Comparison of ENCODE assay signal across 13 cellular contexts in genomic region chr6:163491901-163492300, GRCh38.
"Had no signal": no experiment of that assay in that cellular context is flagged by ENCODE, and none has a peak within 500 bp of the region (broad histone marks: within the 10 kb centered on the region; RNA-seq: fewer than 3 reads in every experiment).

No MANE protein-coding gene starts in this region.

- ATAC-seq: activated CD8-positive, alpha-beta memory T cell treated with anti-CD3 and anti-CD28 coated beads, Interleukin-2, amount 10 ng/mL, durations not matched to agents 7 days and 5 days had no signal

- DNase-seq: activated CD4-positive, alpha-beta memory T cell treated with anti-CD3 and anti-CD28 coated beads, Interleukin-2, amount 10 ng/mL, durations not matched to agents 7 days and 5 days; activated CD4-positive, CD25-positive, alpha-beta regulatory T cell; activated CD8-positive, alpha-beta memory T cell treated with anti-CD3 and anti-CD28 coated beads, Interleukin-2, amount 10 ng/mL, durations not matched to agents 7 days and 5 days; kidney glomerular epithelial cell; natural killer cell; stimulated activated CD4-positive, alpha-beta T cell treated with anti-CD3 and anti-CD28 coated beads, Interleukin-15, amount 100 ng/mL, for 24 hours; stimulated activated CD4-positive, alpha-beta T cell treated with anti-CD3 and anti-CD28 coated beads, Interleukin-2, amount 100 ng/mL, for 48 hours had no signal

- H3K9me3 Mint-ChIP-seq: activated CD4-positive, alpha-beta memory T cell treated with anti-CD3 and anti-CD28 coated beads, Interleukin-2, amount 10 ng/mL, durations not matched to agents 7 days and 5 days; natural killer cell; T-cell had no signal

- H3K4me3 ChIP-seq: lower lobe of right lung, pancreas, stomach, testis had no signal

- H3K27me3 Mint-ChIP-seq: activated CD4-positive, alpha-beta memory T cell treated with anti-CD3 and anti-CD28 coated beads, Interleukin-2, amount 10 ng/mL, durations not matched to agents 7 days and 5 days; activated CD8-positive, alpha-beta memory T cell treated with anti-CD3 and anti-CD28 coated beads, Interleukin-2, amount 10 ng/mL, durations not matched to agents 7 days and 5 days; activated naive CD8-positive, alpha-beta T cell; T-cell had no signal

- H3K27me3 ChIP-seq: pancreas, stomach, testis had no signal

- H3K4me3 Mint-ChIP-seq: activated CD4-positive, alpha-beta memory T cell treated with anti-CD3 and anti-CD28 coated beads, Interleukin-2, amount 10 ng/mL, durations not matched to agents 7 days and 5 days; activated CD8-positive, alpha-beta memory T cell treated with anti-CD3 and anti-CD28 coated beads, Interleukin-2, amount 10 ng/mL, durations not matched to agents 7 days and 5 days; activated naive CD8-positive, alpha-beta T cell; natural killer cell had no signal

- H3K27ac ChIP-seq: testis had no signal

- H3K36me3 ChIP-seq: lower lobe of right lung, pancreas, stomach had no signal

- H3K9me3 ChIP-seq: lower lobe of right lung, pancreas, stomach, testis had no signal

- H3K27ac Mint-ChIP-seq: activated CD4-positive, alpha-beta memory T cell treated with anti-CD3 and anti-CD28 coated beads, Interleukin-2, amount 10 ng/mL, durations not matched to agents 7 days and 5 days; activated CD8-positive, alpha-beta memory T cell treated with anti-CD3 and anti-CD28 coated beads, Interleukin-2, amount 10 ng/mL, durations not matched to agents 7 days and 5 days; activated naive CD8-positive, alpha-beta T cell; T-cell had no signal

- H3K36me3 Mint-ChIP-seq: natural killer cell had no signal
